26 cellular contexts compared by ENCODE assay signal in the genomic region with DNA sequence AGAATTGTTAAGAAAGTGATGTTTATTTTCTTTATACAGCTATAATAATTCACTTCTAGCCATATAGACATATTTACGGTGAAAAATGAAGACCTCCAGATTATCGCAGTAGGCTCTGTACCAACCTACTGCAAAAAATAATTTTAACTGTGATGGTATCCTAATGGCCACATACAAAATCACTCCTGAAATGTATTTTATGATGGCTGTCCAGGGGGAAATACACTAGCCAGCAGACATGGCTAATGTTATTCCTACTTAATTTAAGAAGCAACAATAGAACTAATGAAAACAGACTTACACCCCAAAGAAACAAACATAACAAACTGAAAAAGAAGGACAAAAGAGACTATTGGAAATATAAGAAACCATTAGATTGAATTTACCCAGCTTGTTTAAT. TPM values are rescaled to one million over a fixed set of nuclear protein-coding genes. Genes with fewer than 3 reads are reported as not detected.
"Had no signal": no experiment of that assay in that cellular context is flagged by ENCODE, and none has a peak within 500 bp of the region (broad histone marks: within the 10 kb centered on the region; RNA-seq: fewer than 3 reads in every experiment).

No MANE protein-coding gene starts in this region.

- DNase-seq: activated CD4-positive, alpha-beta T cell treated with anti-CD3 and anti-CD28 coated beads for 48 hours; activated CD4-positive, alpha-beta T cell treated with anti-CD3 and anti-CD28 coated beads, Interleukin-2, amount 50 U/mL, for 4 hours; activated CD4-positive, CD25-positive, alpha-beta regulatory T cell treated with anti-CD3 and anti-CD28 coated beads, Interleukin-2, amount 50 U/mL, for 72 hours; activated CD8-positive, alpha-beta T cell treated with anti-CD3 and anti-CD28 coated beads, Interleukin-2, amount 10 ng/mL, durations not matched to agents 7 days and 5 days; activated effector memory CD4-positive, alpha-beta T cell treated with Interleukin-2 at 50 U/mL for 16 hours; activated naive CD4-positive, alpha-beta T cell; activated T-cell treated with anti-CD3 and anti-CD28 coated beads, Interleukin-2, amount 50 U/mL, for 24 hours; aorta; Karpas-422; MM.1S; NCI-H1105; NCI-H1436 treated with DMSO at 0.1 percent for 48 hours; NCI-H187 treated with DMSO at 0.1 percent for 48 hours; NCI-H2081 treated with DMSO at 0.1 percent for 48 hours; NCI-H446; NCI-H524; Peyer's patch; Right ventricle myocardium superior; SJCRH30; T-helper 9 cell had no signal

- H3K27me3 ChIP-seq: SJCRH30 had no signal

- H3K36me3 ChIP-seq: Peyer's patch had no signal

- FAIRE-seq: bronchial epithelial cell, K562 had no signal

- ATAC-seq: activated CD8-positive, alpha-beta T cell treated with anti-CD3 and anti-CD28 coated beads, Interleukin-2, amount 10 ng/mL, durations not matched to agents 7 days and 5 days; K562; SK-N-SH treated with all-trans-retinoic acid at 6 μM for 48 hours; WTC11 had no signal

- H3K4me1 ChIP-seq: SJCRH30 had no signal

- H3K9me3 ChIP-seq: SJCRH30 had no signal

- H3K4me3 ChIP-seq: K562, Peyer's patch, SJCRH30 had no signal

- H3K27ac ChIP-seq: Peyer's patch, RWPE1, SJCRH30 had no signal

RNA-seq across cellular contexts. Expression of gene NKX6-1, which starts 4.6 kb away (rescaled TPM):
- total RNA-seq: activated CD8-positive, alpha-beta T cell treated with anti-CD3 and anti-CD28 coated beads, Interleukin-2, amount 10 ng/mL, durations not matched to agents 7 days and 5 days; activated T-helper 1 cell treated with anti-CD3 and anti-CD28 coated beads, Interleukin-12 subunit alpha, Interleukin-12 subunit beta, Interleukin-2, Interleukin-4 antibody, amounts not matched to agents 30 ng/mL and 10 ng/mL and 1 ng/mL, durations not matched to agents 14 hours and 24 hours and 36 hours; bronchial epithelial cell; K562; Peyer's patch; Right ventricle myocardium superior had no signal
- polyA plus RNA-seq: K562 had no signal
